Comparison of ENCODE assay signal across 9 cellular contexts in genomic region chr3:167733961-167734497, GRCh38. TPM values are rescaled to one million over a fixed set of nuclear protein-coding genes. Genes with fewer than 3 reads are reported as not detected.
DNase-seq lines count a peak whose midpoint lies in the region; ATAC-seq and TF ChIP-seq lines count a peak whose summit lies in the region.
"Had no signal": no experiment of that assay in that cellular context is flagged by ENCODE, and none has a peak within 500 bp of the region (broad histone marks: within the 10 kb centered on the region; RNA-seq: fewer than 3 reads in every experiment).

No MANE protein-coding gene starts in this region.

- CTCF ChIA-PET in CD4-positive, alpha-beta T cell (lab: Charles Lee) = no interaction called here

- peaks cover 23% of the 10 kb centered on the region for H3K4me1 Mint-ChIP-seq in CD4-positive, alpha-beta T cell (ENCODE audit: low read depth)
- H3K4me1 Mint-ChIP-seq in type B pancreatic cell (ENCODE audit: unreplicated experiment) = peaks cover 16% of the 10 kb centered on the region

- TF ChIP-seq CTCF in CD4-positive, alpha-beta T cell (IDR thresholded peaks at IDR 0.05) = no peak
- TF ChIP-seq CTCF in choroid plexus epithelial cell (conservative IDR thresholded peaks at IDR 0.05; ENCODE audit: low read depth, low read length) = no peak
- no peak for TF ChIP-seq CTCF in type B pancreatic cell (conservative IDR thresholded peaks at IDR 0.05)

- H3K9me3 ChIP-seq in CD4-positive, alpha-beta T cell (ENCODE audit: control insufficient read depth, low read length) = no peaks in the 10 kb centered on the region

- POLR2A ChIA-PET in CD4-positive, alpha-beta T cell (lab: Charles Lee) = interaction anchor here (0.6 to 1.4 kb wide), 2 partner anchors 8 to 360 kb away, joined by 3 to 4 read pairs; no protein-coding TSS in a partner anchor

- peak overlapping the region; percentile 77 for H3K27ac ChIP-seq in CD4-positive, alpha-beta T cell (ENCODE audit: low read depth, low read length)

- no peaks in the 10 kb centered on the region for H3K27me3 ChIP-seq in CD4-positive, alpha-beta T cell (ENCODE audit: control insufficient read depth, insufficient read depth, low read length)

- H3K4me3 ChIP-seq in choroid plexus epithelial cell (ENCODE audit: low read depth, low read length) = peak overlapping the region; percentile 98

- intact Hi-C loops in CD4-positive, alpha-beta T cell (cut with DNase I, micrococcal nuclease) = loop anchor here in 1 of 2 experiments (2.0 to 5.0 kb wide), 2 partner anchors 42 to 353 kb away; partner anchors contain the start of gene ZBBX

- H3K27ac Mint-ChIP-seq in CD4-positive, alpha-beta T cell = no peak overlapping the region
- H3K27ac Mint-ChIP-seq in type B pancreatic cell = no peak overlapping the region
- H3K27ac Mint-ChIP-seq: activated naive CD4-positive, alpha-beta T cell treated with anti-CD3 and anti-CD28 coated beads, Interleukin-2, amount 50 U/mL, for 24 hours had no signal

- peaks cover 6% of the 10 kb centered on the region for H3K36me3 Mint-ChIP-seq in CD4-positive, alpha-beta T cell (ENCODE audit: low read depth)
- H3K36me3 Mint-ChIP-seq in type B pancreatic cell = no peaks in the 10 kb centered on the region

- no peaks in the 10 kb centered on the region for H3K27me3 Mint-ChIP-seq in CD4-positive, alpha-beta T cell
- H3K27me3 Mint-ChIP-seq in type B pancreatic cell = peaks cover 16% of the 10 kb centered on the region
- H3K27me3 Mint-ChIP-seq: activated naive CD4-positive, alpha-beta T cell treated with anti-CD3 and anti-CD28 coated beads, Interleukin-2, amount 50 U/mL, for 24 hours had no signal

- no peak overlapping the region for H3K4me3 Mint-ChIP-seq in CD4-positive, alpha-beta T cell
- H3K4me3 Mint-ChIP-seq in type B pancreatic cell = no peak overlapping the region
- H3K4me3 Mint-ChIP-seq: activated naive CD4-positive, alpha-beta T cell treated with anti-CD3 and anti-CD28 coated beads, Interleukin-2, amount 50 U/mL, for 24 hours had no signal

- no peak for DNase-seq in CD4-positive, alpha-beta T cell
- DNase-seq in LHCN-M2 (ENCODE audit: low read depth) (peak; percentile 9), choroid plexus epithelial cell (ENCODE audit: low read depth) (peak; percentile 26), myocyte (ENCODE audit: low read depth) (peak; percentile 3), NCI-H526 treated with DMSO at 0.1 percent for 48 hours (lab: John Stamatoyannopoulos, UW) (no peak), type B pancreatic cell (ENCODE audit: extremely low spot score, unreplicated experiment) (no peak)

- no peak for ATAC-seq in CD4-positive, alpha-beta T cell (ENCODE audit: poor library complexity)
- ATAC-seq in HG02970 (IDR thresholded peaks at IDR 0.05; ENCODE audit: low FRiP score, unreplicated experiment) = no peak
- no peak for ATAC-seq in GM21737 (IDR thresholded peaks at IDR 0.05; ENCODE audit: unreplicated experiment)

- no peaks in the 10 kb centered on the region for H3K9me3 Mint-ChIP-seq in CD4-positive, alpha-beta T cell
- no peaks in the 10 kb centered on the region for H3K9me3 Mint-ChIP-seq in type B pancreatic cell
- H3K9me3 Mint-ChIP-seq: activated naive CD4-positive, alpha-beta T cell treated with anti-CD3 and anti-CD28 coated beads, Interleukin-2, amount 50 U/mL, for 24 hours had no signal

RNA-seq across cellular contexts. Expression of gene PDCD10, which starts 0.7 kb away (rescaled TPM):
- total RNA-seq in CD4-positive, alpha-beta T cell = 10 to 100 TPM; 19.0 to 22.8 TPM
- 55.9 and 58.8 TPM in 2 replicates for total RNA-seq in LHCN-M2 (2014; rRNA removed)
- 25.2 TPM for polyA plus RNA-seq in LHCN-M2 (2012)
- total RNA-seq in myocyte = 27.2 and 30.1 TPM in 2 replicates
- 18.8 TPM for polyA plus RNA-seq in myocyte (2012)
- 43.3 and 58.9 TPM in 2 replicates for total RNA-seq in type B pancreatic cell (ENCODE audit: low replicate concordance)

RNA-seq across cellular contexts. Expression of gene SERPINI1, which starts 1.5 kb away (rescaled TPM):
- under 1 TPM; 0.64 to 0.66 TPM for total RNA-seq in CD4-positive, alpha-beta T cell
- total RNA-seq in LHCN-M2 (2014; rRNA removed) = 1.2 and 1.9 TPM in 2 replicates
- 0.44 TPM for polyA plus RNA-seq in LHCN-M2 (2012)
- total RNA-seq in myocyte = 1.6 and 2.5 TPM in 2 replicates
- 0.32 TPM for polyA plus RNA-seq in myocyte (2012)
- 27.2 and 33.8 TPM in 2 replicates for total RNA-seq in type B pancreatic cell (ENCODE audit: low replicate concordance)

Comparison
In these comparisons a context has a peak if more than half of its experiments do, and no peak if none do; other contexts are left out.
1. DNase-seq: peak in LHCN-M2 (single experiment), choroid plexus epithelial cell (single experiment) and myocyte (single experiment); none in CD4-positive, alpha-beta T cell (0 of 10), NCI-H526 treated with DMSO at 0.1 percent for 48 hours (single experiment) and type B pancreatic cell (single experiment).